18 cellular contexts compared by ENCODE assay signal in the genomic region with DNA sequence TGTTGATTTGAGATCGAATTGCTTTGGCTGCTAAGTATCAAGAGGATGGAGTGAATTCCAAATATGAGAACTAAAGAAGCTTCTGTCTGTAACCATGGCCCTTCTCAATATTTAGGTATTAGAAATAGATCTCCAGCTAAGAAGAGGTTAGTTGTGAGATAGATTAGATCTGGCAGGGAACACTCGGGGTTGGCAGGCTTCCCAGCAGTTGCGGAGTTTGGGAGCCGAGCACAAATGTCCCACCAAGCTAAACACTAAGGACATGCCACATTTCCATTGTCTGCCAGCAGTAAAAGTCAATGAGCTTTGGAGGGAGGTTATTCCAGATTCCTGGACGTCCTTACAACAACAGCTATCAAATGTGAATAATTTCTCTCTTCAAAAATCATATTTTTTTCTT.
"Had no signal": no experiment of that assay in that cellular context is flagged by ENCODE, and none has a peak within 500 bp of the region (broad histone marks: within the 10 kb centered on the region; RNA-seq: fewer than 3 reads in every experiment).

No MANE protein-coding gene starts in this region.

- H3K4me3 Mint-ChIP-seq: activated naive CD4-positive, alpha-beta T cell treated with anti-CD3 and anti-CD28 coated beads, Interleukin-2, amount 10 ng/mL, durations not matched to agents 7 days and 5 days; memory B cell; stimulated activated effector memory CD8-positive, alpha-beta T cell treated with anti-CD3 and anti-CD28 coated beads, Interleukin-12 subunit alpha, Interleukin-12 subunit beta, amount 100 ng/mL, for 72 hours had no signal

- H3K36me3 ChIP-seq: cardiac muscle cell, esophagus squamous epithelium, sigmoid colon, thoracic aorta, upper lobe of right lung had no signal

- H3K27me3 Mint-ChIP-seq: activated naive CD4-positive, alpha-beta T cell treated with anti-CD3 and anti-CD28 coated beads, Interleukin-2, amount 10 ng/mL, durations not matched to agents 7 days and 5 days had no signal

- ATAC-seq: stimulated activated effector memory CD8-positive, alpha-beta T cell treated with anti-CD3 and anti-CD28 coated beads, Interleukin-12 subunit alpha, Interleukin-12 subunit beta, amount 100 ng/mL, for 72 hours; upper lobe of right lung had no signal

- H3K27ac Mint-ChIP-seq: activated naive CD4-positive, alpha-beta T cell treated with anti-CD3 and anti-CD28 coated beads, Interleukin-2, amount 10 ng/mL, durations not matched to agents 7 days and 5 days; memory B cell; stimulated activated effector memory CD8-positive, alpha-beta T cell treated with anti-CD3 and anti-CD28 coated beads, Interleukin-12 subunit alpha, Interleukin-12 subunit beta, amount 100 ng/mL, for 72 hours had no signal

- H3K4me1 Mint-ChIP-seq: activated naive CD4-positive, alpha-beta T cell treated with anti-CD3 and anti-CD28 coated beads, Interleukin-2, amount 10 ng/mL, durations not matched to agents 7 days and 5 days; memory B cell; stimulated activated effector memory CD8-positive, alpha-beta T cell treated with anti-CD3 and anti-CD28 coated beads, Interleukin-12 subunit alpha, Interleukin-12 subunit beta, amount 100 ng/mL, for 72 hours had no signal

- DNase-seq: activated CD4-positive, CD25-positive, alpha-beta regulatory T cell treated with anti-CD3 and anti-CD28 coated beads, Interleukin-2, amount 50 U/mL, for 72 hours; activated CD8-positive, alpha-beta memory T cell treated with anti-CD3 and anti-CD28 coated beads for 24 hours; activated CD8-positive, alpha-beta memory T cell treated with anti-CD3 and anti-CD28 coated beads, Interleukin-2, amount 50 U/mL, for 48 hours; activated effector memory CD4-positive, alpha-beta T cell treated with Interleukin-2 at 50 U/mL for 16 hours; activated naive CD4-positive, alpha-beta T cell treated with anti-CD3 and anti-CD28 coated beads, Interleukin-2, amount 10 ng/mL, durations not matched to agents 7 days and 5 days; activated T-cell treated with anti-CD3 and anti-CD28 coated beads, Interleukin-2, amount 50 U/mL, for 48 hours; dermis blood vessel endothelial cell; effector memory CD4-positive, alpha-beta T cell; esophagus squamous epithelium; sigmoid colon; stimulated activated CD4-positive, alpha-beta T cell treated with anti-CD3 and anti-CD28 coated beads, Interleukin-4, amount 100 ng/mL, for 24 hours; upper lobe of right lung had no signal

- H3K4me1 ChIP-seq: esophagus squamous epithelium, sigmoid colon, upper lobe of right lung had no signal

- H3K27me3 ChIP-seq: cardiac muscle cell, esophagus squamous epithelium, sigmoid colon, upper lobe of right lung had no signal

- H3K27ac ChIP-seq: cardiac muscle cell, esophagus squamous epithelium, sigmoid colon, thoracic aorta, upper lobe of right lung, VCaP had no signal

- H3K36me3 Mint-ChIP-seq: activated naive CD4-positive, alpha-beta T cell treated with anti-CD3 and anti-CD28 coated beads, Interleukin-2, amount 10 ng/mL, durations not matched to agents 7 days and 5 days; stimulated activated effector memory CD8-positive, alpha-beta T cell treated with anti-CD3 and anti-CD28 coated beads, Interleukin-12 subunit alpha, Interleukin-12 subunit beta, amount 100 ng/mL, for 72 hours had no signal

- FAIRE-seq: astrocyte had no signal

- H3K9me3 ChIP-seq: esophagus squamous epithelium, sigmoid colon, thoracic aorta, upper lobe of right lung had no signal

- H3K4me3 ChIP-seq: cardiac muscle cell, esophagus squamous epithelium, sigmoid colon, thoracic aorta, upper lobe of right lung had no signal
